In genomic region chr2:108662207-108662612, GRCh38 we compare ENCODE assay signal across 7 cellular contexts. TPM values are rescaled to one million over a fixed set of nuclear protein-coding genes. Genes with fewer than 3 reads are reported as not detected.
A peak's percentile ranks its signal among the peaks of the same experiment; 100 is the strongest.
DNase-seq lines count a peak whose midpoint lies in the region; ATAC-seq, FAIRE-seq and TF ChIP-seq lines count a peak whose summit lies in the region.
"Not testable (repeated sequence)": the region's sequence is repeated elsewhere in the genome, so short reads cannot be mapped to it uniquely, and the experiment has no call there.

No MANE protein-coding gene starts in this region.

- DNase-seq in H54 (ENCODE audit: insufficient read length, low spot score); heart right ventricle: not testable (repeated sequence)
- peak; percentile 88 for DNase-seq in RPMI7951 (ENCODE audit: low read depth)
- DNase-seq in non-pigmented ciliary epithelial cell (ENCODE audit: low read depth), result peak; percentile 68

- WGBS in heart right ventricle, 2 donors, result 15 to 19% methylated on average over 5 of the region's 5 CpGs

- H3K27ac ChIP-seq in heart right ventricle, result peak overlapping the region in 9 of 10 donors; percentile 21 to 83 (median 64)

- not testable (repeated sequence) for H3K27me3 ChIP-seq in heart right ventricle

- not testable (repeated sequence) for TF ChIP-seq CTCF in brain (conservative IDR thresholded peaks at IDR 0.05); heart right ventricle (IDR thresholded peaks at IDR 0.05)

- not testable (repeated sequence) for H3K27me3 Mint-ChIP-seq in brain

- H3K4me1 ChIP-seq in heart right ventricle, result peaks cover 7 to 43% (median 23%) of the 10 kb centered on the region in 9 donors

- H3K4me3 Mint-ChIP-seq in brain, result peak overlapping the region in 1 of 5 experiments; percentile 33

- peak; percentile 94 for ATAC-seq in GM18867 (IDR thresholded peaks at IDR 0.05; ENCODE audit: unreplicated experiment)
- peak; percentile 94 for ATAC-seq in HG03378 (IDR thresholded peaks at IDR 0.05; ENCODE audit: unreplicated experiment)
- peak; percentile 77 to 97 (median 92) for ATAC-seq in heart right ventricle

- peaks cover 20% of the 10 kb centered on the region for H3K4me1 Mint-ChIP-seq in brain

- not testable (repeated sequence) for H3K9me3 Mint-ChIP-seq in brain

- H3K9me3 ChIP-seq in heart right ventricle, result not testable (repeated sequence)

- H3K4me3 ChIP-seq in heart right ventricle, result not testable (repeated sequence)

- FAIRE-seq in H54 (lab: Jason Lieb, UNC), result peak; percentile 88

- TF ChIP-seq POLR2A in H54 (IDR thresholded peaks at IDR 0.05; ENCODE audit: low read depth, low read length), result not testable (repeated sequence)

- not testable (repeated sequence) for H3K36me3 Mint-ChIP-seq in brain

- H3K36me3 ChIP-seq in heart right ventricle, result peaks cover 0 to 16% (median 0%) of the 10 kb centered on the region in 9 donors

- H3K27ac Mint-ChIP-seq in brain, result peak overlapping the region; percentile 1 to 96 (median 93)

- intact Hi-C loops in heart right ventricle (cut with DNase I), result not testable (repeated sequence)

RNA-seq across cellular contexts. Expression of gene RANBP2, which starts 57.1 kb away (rescaled TPM):
- 51.6 and 56.0 TPM in 2 replicates for total RNA-seq in RPMI7951 (2014; rRNA removed; shearing (Covaris generic))
- polyA plus RNA-seq in brain (ENCODE audit: insufficient read depth, low read depth, low replicate concordance), result 10.2 TPM
- total RNA-seq in heart right ventricle, result 10 to 100 TPM; 42.7 to 74.0 (median 56.9) TPM
- 10 to 100 TPM in 1 of 2 donors, 1 to 10 TPM in 1; 8.0 to 11.7 TPM for polyA plus RNA-seq in heart right ventricle
